In the genomic region with DNA sequence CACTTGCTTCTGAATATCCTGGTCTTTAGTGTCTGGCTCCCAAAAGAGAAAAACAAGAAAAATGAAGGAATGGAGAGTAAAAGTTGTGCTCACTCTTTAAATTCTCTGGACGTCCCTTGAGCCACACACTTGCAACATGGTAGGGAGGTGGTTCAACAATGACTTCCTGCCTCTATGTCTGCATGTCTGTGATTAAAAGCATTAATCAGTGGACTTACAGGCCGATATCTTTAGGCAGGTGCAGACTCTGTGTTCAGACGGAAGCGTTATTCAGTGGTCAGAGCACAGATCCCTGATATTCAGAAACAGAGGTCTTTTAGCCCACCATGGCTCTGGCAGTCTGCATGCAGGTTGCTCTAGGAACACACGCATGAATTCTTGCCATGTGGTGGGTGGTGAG, we compare ENCODE assay signal across 1 cellular context.
TF ChIP-seq lines count a peak whose summit lies in the region.

No MANE protein-coding gene starts in this region.

TF ChIP-seq in H1, 55 proteins besides CTCF, POLR2A, EP300 and RAD21 (continued from another document):
- no peak for TF ChIP-seq BCL11A (IDR thresholded peaks at IDR 0.05; ENCODE audit: low read depth in 2 of 2, low read length in 2 of 2)
